8 cellular contexts compared by ENCODE assay signal in the genomic region with DNA sequence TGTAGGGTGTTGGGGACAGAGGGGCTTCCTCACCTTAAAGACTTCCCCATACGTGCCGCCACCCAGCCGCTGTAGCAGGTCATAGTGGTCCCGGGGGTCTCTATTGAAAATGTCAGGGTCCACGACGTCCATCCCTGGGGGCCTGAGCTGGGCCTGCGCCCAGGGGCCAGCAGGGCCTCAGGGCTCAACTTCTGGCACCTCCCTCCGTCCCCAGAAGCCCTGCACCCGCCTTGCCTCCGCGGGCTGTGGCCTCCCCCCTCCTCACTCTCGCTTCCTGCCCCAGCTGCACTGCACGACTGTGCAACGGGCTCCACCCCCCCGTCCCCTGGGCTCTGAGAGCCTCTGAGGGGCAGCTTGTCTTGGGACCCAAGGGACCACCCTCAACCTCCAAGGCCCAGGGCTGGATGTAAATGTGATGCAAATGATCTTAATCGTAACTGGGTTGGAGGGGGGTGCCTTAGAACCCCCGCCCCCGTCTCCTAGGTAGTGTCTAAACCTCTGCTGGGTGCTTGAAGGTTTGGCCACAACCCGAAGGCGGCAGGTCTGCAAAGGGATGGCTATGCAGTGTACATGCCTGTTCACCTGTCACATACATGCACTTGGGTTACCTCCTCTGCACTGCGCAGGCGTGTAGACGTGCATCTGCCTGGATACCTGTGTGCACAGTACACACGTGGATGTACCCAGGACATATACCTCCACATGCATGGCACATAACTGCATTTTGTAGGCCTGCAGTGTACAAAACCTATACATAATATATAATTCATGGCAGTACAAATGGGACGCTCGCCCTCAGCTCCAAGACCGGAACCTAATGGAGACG. TPM values are rescaled to one million over a fixed set of nuclear protein-coding genes. Genes with fewer than 3 reads are reported as not detected.
DNase-seq lines count a peak whose midpoint lies in the region; ATAC-seq and TF ChIP-seq lines count a peak whose summit lies in the region.

Gene MAP4K1 (minus strand): TSS at position 190 of the 826 bp plus-strand sequence. CDS start 58 bp downstream, at position 132.

- H3K4me3 Mint-ChIP-seq in neural crest cell, result peak within 1 kb of the TSS; percentile 99

- H3K4me1 ChIP-seq in testis, result peaks cover 7% of the 10 kb centered on the region

- in situ Hi-C loops in GM13977 (cut with MboI; ENCODE audit: low pct_unique_long_range_greater_than_20kb, low sequenced_read_pairs, unreplicated experiment), result no loop called here

- H3K27me3 ChIP-seq in testis, result no peaks in the 10 kb centered on the region

- no peak for TF ChIP-seq POLR2A in testis (IDR thresholded peaks at IDR 0.05)

- TF ChIP-seq CTCF in GM13977 (IDR thresholded peaks at IDR 0.05; ENCODE audit: extremely low read depth, insufficient read depth, missing control alignments), result no peak
- no peak for TF ChIP-seq CTCF in epithelial cell of proximal tubule (conservative IDR thresholded peaks at IDR 0.05; ENCODE audit: low read depth, low read length)
- TF ChIP-seq CTCF in neural crest cell (conservative IDR thresholded peaks at IDR 0.05), result no peak
- TF ChIP-seq CTCF in testis (IDR thresholded peaks at IDR 0.05), result no peak

- peaks cover 20% of the 10 kb centered on the region for H3K4me1 Mint-ChIP-seq in neural crest cell

- peak; percentile 43 for ATAC-seq in HG02623 (IDR thresholded peaks at IDR 0.05; ENCODE audit: unreplicated experiment)

- H3K27me3 Mint-ChIP-seq in neural crest cell (ENCODE audit: low read depth), result no peaks in the 10 kb centered on the region

- H3K36me3 ChIP-seq in testis (ENCODE audit: low read depth, missing control alignments), result no peaks in the 10 kb centered on the region

- no peaks in the 10 kb centered on the region for H3K9me3 Mint-ChIP-seq in neural crest cell

- intact Hi-C loops in testis (cut with DNase I; ENCODE audit: low total_unique reads), result loop anchor here (10.0 kb wide), 1 partner anchor 213 kb away; the partner anchor contains the start of gene FAM98C

- WGBS in testis, 2 donors, result 18 to 32% methylated on average over 20 to 27 of the region's 28 CpGs

- H3K36me3 Mint-ChIP-seq in neural crest cell (ENCODE audit: low read depth), result peaks cover 7% of the 10 kb centered on the region

- no peaks in the 10 kb centered on the region for H3K9me3 ChIP-seq in testis

- H3K4me3 ChIP-seq in epithelial cell of proximal tubule (ENCODE audit: low read depth, low read length) (peak within 1 kb of the TSS; percentile 99), testis (peak within 1 kb of the TSS; percentile 83 to 94)

- DNase-seq in GM13977 (ENCODE audit: low spot score) (peak; percentile 85), NCI-H2227 (lab: John Stamatoyannopoulos, UW; ENCODE audit: unreplicated experiment) (peak; percentile 90), epithelial cell of proximal tubule (ENCODE audit: low read depth) (no peak), neural crest cell (ENCODE audit: low read depth, low spot score) (no peak), testis (peak; percentile 25), mesenteric fat pad (ENCODE audit: low spot score) (no peak)
- DNase-seq in activated CD8-positive, alpha-beta memory T cell treated with anti-CD3 and anti-CD28 coated beads for 48 hours (ENCODE audit: low read depth in 2 of 3, low spot score in 2 of 3), result peak; percentile 34 to 45 (median 45)

- peak within 1 kb of the TSS; percentile 94 for H3K27ac Mint-ChIP-seq in neural crest cell (ENCODE audit: unreplicated experiment)

- no peak within 1 kb of the TSS for H3K27ac ChIP-seq in testis

RNA-seq across cellular contexts. Expression of gene MAP4K1, which starts in this region (rescaled TPM):
- 0.43 and 3.1 TPM in 2 replicates for total RNA-seq in epithelial cell of proximal tubule
- total RNA-seq in neural crest cell, result 1.5 and 3.4 TPM in 2 replicates
- 1 to 10 TPM; 2.8 to 9.9 TPM for total RNA-seq in testis
- polyA plus RNA-seq in testis (ENCODE audit: insufficient read depth, low read depth, low replicate concordance), result 8.3 TPM
- total RNA-seq in mesenteric fat pad, result 3.9 TPM

Comparison
In these comparisons a context has a peak if more than half of its experiments do, and no peak if none do; other contexts are left out.
1. DNase-seq: peak in GM13977 (single experiment), NCI-H2227 (single experiment), activated CD8-positive, alpha-beta memory T cell treated with anti-CD3 and anti-CD28 coated beads for 48 hours (3 of 3) and testis (single experiment); none in epithelial cell of proximal tubule (single experiment), neural crest cell (single experiment) and mesenteric fat pad (single experiment).